12 cellular contexts compared by ENCODE assay signal in the genomic region with DNA sequence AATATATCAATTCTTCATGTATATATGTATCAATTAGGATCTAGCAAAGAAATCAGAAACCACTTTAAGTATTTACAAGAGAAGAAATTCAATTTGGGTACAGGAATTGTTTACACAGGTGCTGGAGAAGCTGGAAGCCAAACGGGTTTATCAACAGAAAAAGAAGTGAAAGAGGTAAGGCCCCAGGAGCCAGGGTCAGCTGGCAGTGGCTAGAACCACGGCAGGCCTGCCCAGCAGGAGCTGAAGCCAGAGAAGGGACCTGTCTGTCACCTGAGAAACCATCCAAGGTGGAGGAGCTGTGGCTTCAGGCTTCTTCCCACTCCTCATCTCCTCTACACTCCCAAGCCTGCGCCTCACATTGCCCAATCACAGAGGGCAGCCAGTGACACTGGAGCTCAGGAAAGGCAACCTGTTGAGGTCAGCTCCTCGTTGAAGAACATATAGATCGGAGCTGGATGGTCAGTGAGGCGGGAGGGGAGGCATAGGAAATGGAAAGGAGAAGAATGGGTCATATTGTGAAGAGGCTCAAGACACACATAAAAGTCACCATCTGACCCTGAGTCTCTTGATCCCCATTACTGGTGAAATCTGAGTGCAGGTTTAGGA.
DNase-seq lines count a peak whose midpoint lies in the region; ATAC-seq and TF ChIP-seq lines count a peak whose summit lies in the region.
"Had no signal": no experiment of that assay in that cellular context is flagged by ENCODE, and none has a peak within 500 bp of the region (broad histone marks: within the 10 kb centered on the region; RNA-seq: fewer than 3 reads in every experiment).

No MANE protein-coding gene starts in this region.

- H3K4me1 Mint-ChIP-seq in CD4-positive, alpha-beta memory T cell = peaks cover 0 to 5% (median 2%) of the 10 kb centered on the region in 4 donors
- H3K4me1 Mint-ChIP-seq in mesothelial cell of epicardium = peaks cover 19% of the 10 kb centered on the region

- H3K9me1 ChIP-seq in IMR-90 (ENCODE audit: insufficient read depth, low read length) = peaks cover 6% of the 10 kb centered on the region

- ATAC-seq in IMR-90 (ENCODE audit: low read depth) = no peak
- ATAC-seq: activated CD8-positive, alpha-beta memory T cell treated with anti-CD3 and anti-CD28 coated beads, Interleukin-2, amount 10 ng/mL, durations not matched to agents 7 days and 5 days had no signal

- H2AFZ ChIP-seq in IMR-90 (replicated peaks; ENCODE audit: low read length, poor library complexity) (peak overlapping the region; percentile 69), mesenchymal stem cell (ENCODE audit: low read depth, low read length) (no peak overlapping the region)

- DNase-seq in CD1c-positive myeloid dendritic cell (ENCODE audit: extremely low spot score) = peak; percentile 15
- no peak for DNase-seq in IMR-90
- DNase-seq in OCI-M1 (lab: John Stamatoyannopoulos, UW) = peak; percentile 66
- DNase-seq in mesenchymal stem cell = no peak
- no peak for DNase-seq in CD4-positive, alpha-beta memory T cell
- DNase-seq in NCI-H524 treated with DMSO at 0.1 percent for 48 hours (lab: John Stamatoyannopoulos, UW) = no peak
- DNase-seq in mesothelial cell of epicardium (ENCODE audit: low spot score in 2 of 2, unreplicated experiment in 2 of 2) = no peak
- DNase-seq in stimulated activated CD4-positive, alpha-beta T cell treated with anti-CD3 and anti-CD28 coated beads, Interleukin-4, amount 100 ng/mL, for 24 hours = no peak
- DNase-seq: activated CD8-positive, alpha-beta memory T cell treated with anti-CD3 and anti-CD28 coated beads, Interleukin-2, amount 10 ng/mL, durations not matched to agents 7 days and 5 days; activated naive CD4-positive, alpha-beta T cell treated with anti-CD3 and anti-CD28 coated beads, Interleukin-2, amount 10 ng/mL, durations not matched to agents 7 days and 5 days; islet precursor cell had no signal

- H3K36me3 Mint-ChIP-seq in CD4-positive, alpha-beta memory T cell = no peaks in the 10 kb centered on the region
- no peaks in the 10 kb centered on the region for H3K36me3 Mint-ChIP-seq in mesothelial cell of epicardium
- H3K36me3 Mint-ChIP-seq: activated naive CD4-positive, alpha-beta T cell treated with anti-CD3 and anti-CD28 coated beads, Interleukin-2, amount 10 ng/mL, durations not matched to agents 7 days and 5 days had no signal

- intact Hi-C loops in IMR-90 (cut with micrococcal nuclease) = no loop called here
- intact Hi-C loops in CD4-positive, alpha-beta memory T cell (cut with micrococcal nuclease) = no loop called here

- TF ChIP-seq POLR2A in IMR-90 (IDR thresholded peaks at IDR 0.05; ENCODE audit: low read depth, low read length) = no peak

- in situ Hi-C loops in IMR-90 (cut with MboI; ENCODE audit: low sequenced_read_pairs) = no loop called here

- no peak overlapping the region for H3K27ac ChIP-seq in IMR-90 (ENCODE audit: insufficient read depth, low read length)
- H3K27ac ChIP-seq in mesenchymal stem cell (ENCODE audit: low read length, poor library complexity, severe bottlenecking) = no peak overlapping the region
- H3K27ac ChIP-seq in CD4-positive, alpha-beta memory T cell (ENCODE audit: low read depth, low read length) = no peak overlapping the region
- H3K27ac ChIP-seq: cardiac muscle cell had no signal

- CTCF ChIA-PET in IMR-90 (lab: Yijun Ruan, JAX) = interaction anchor here (1.1 to 1.6 kb wide), 2 partner anchors 14 to 537 kb away, joined by 4 to 7 read pairs; no protein-coding TSS in a partner anchor
- CTCF ChIA-PET in CD4-positive, alpha-beta memory T cell (lab: Charles Lee; ENCODE audit: partially characterized antibody) = interaction anchor here (1.9 to 3.0 kb wide), 2 partner anchors 13 to 16 kb away, joined by 6 to 12 read pairs; no protein-coding TSS in a partner anchor

- H3K23ac ChIP-seq in IMR-90 (ENCODE audit: low read depth, low read length) (no peak overlapping the region), mesenchymal stem cell (ENCODE audit: low read length in 2 of 2) (no peak overlapping the region)

- TF ChIP-seq RAD21 in IMR-90 (IDR thresholded peaks at IDR 0.05; ENCODE audit: low read length) = no peak

- H3K14ac ChIP-seq in IMR-90 (replicated peaks; ENCODE audit: low read depth, low read length) (no peak overlapping the region), mesenchymal stem cell (ENCODE audit: low read length in 2 of 2) (peak overlapping the region in 1 of 2 experiments; percentile 9)

- no peaks in the 10 kb centered on the region; the same call in 1 of the 2 replicates for H4K20me1 ChIP-seq in IMR-90 (ENCODE audit: insufficient read depth, low read length)

- POLR2A ChIA-PET in IMR-90 (lab: Charles Lee; ENCODE audit: unreplicated experiment) = no interaction called here
- POLR2A ChIA-PET in CD4-positive, alpha-beta memory T cell (lab: Charles Lee; ENCODE audit: partially characterized antibody) = no interaction called here

- H3K79me1 ChIP-seq in IMR-90 (ENCODE audit: low read depth in 1 of 2, low read length in 2 of 2) (no peaks in the 10 kb centered on the region), mesenchymal stem cell (replicated peaks; ENCODE audit: low read length, poor library complexity, severe bottlenecking) (no peaks in the 10 kb centered on the region)

- H2BK20ac ChIP-seq in IMR-90 (ENCODE audit: low read depth, low read length) = peak overlapping the region; percentile 74; the same call in 1 of the 2 replicates

- no peak overlapping the region for H4K5ac ChIP-seq in IMR-90 (ENCODE audit: low read depth, low read length)

- TF ChIP-seq CTCF in IMR-90 (conservative IDR thresholded peaks at IDR 0.05; ENCODE audit: low read depth, low read length) (no peak), mesothelial cell of epicardium (IDR thresholded peaks at IDR 0.05; ENCODE audit: unreplicated experiment) (no peak)

- peak overlapping the region; percentile 4 to 17; a peak in 2 of 4 replicates for H4K8ac ChIP-seq in IMR-90 (ENCODE audit: low read depth in 2 of 2, low read length in 2 of 2)
- H4K8ac ChIP-seq in mesenchymal stem cell (ENCODE audit: low read length) = no peak overlapping the region

- H2AK9ac ChIP-seq in IMR-90 (replicated peaks; ENCODE audit: low read depth, low read length, poor library complexity) = no peak overlapping the region

- H2BK120ac ChIP-seq in IMR-90 (ENCODE audit: low read depth, low read length) (peak overlapping the region; percentile 17; the same call in 1 of the 2 replicates), mesenchymal stem cell (ENCODE audit: low read depth, low read length) (no peak overlapping the region)

- H3K4me3 Mint-ChIP-seq in CD4-positive, alpha-beta memory T cell = no peak overlapping the region
- H3K4me3 Mint-ChIP-seq in mesothelial cell of epicardium = no peak overlapping the region
- H3K4me3 Mint-ChIP-seq: activated CD8-positive, alpha-beta memory T cell treated with anti-CD3 and anti-CD28 coated beads, Interleukin-2, amount 10 ng/mL, durations not matched to agents 7 days and 5 days; activated naive CD4-positive, alpha-beta T cell treated with anti-CD3 and anti-CD28 coated beads, Interleukin-2, amount 10 ng/mL, durations not matched to agents 7 days and 5 days had no signal

- no peaks in the 10 kb centered on the region for H3K36me3 ChIP-seq in IMR-90 (ENCODE audit: control insufficient read depth, insufficient read depth, low read length)
- H3K36me3 ChIP-seq in mesenchymal stem cell (ENCODE audit: control insufficient read depth in 1 of 2, insufficient read depth in 2 of 2, low read depth in 1 of 2, low read length in 2 of 2) = no peaks in the 10 kb centered on the region
- H3K36me3 ChIP-seq in CD4-positive, alpha-beta memory T cell (ENCODE audit: insufficient read depth, low read length) = no peaks in the 10 kb centered on the region
- H3K36me3 ChIP-seq: cardiac muscle cell had no signal

- H3K27me3 ChIP-seq in IMR-90 (ENCODE audit: control insufficient read depth, insufficient read depth, low read length) (no peaks in the 10 kb centered on the region), mesenchymal stem cell (ENCODE audit: control insufficient read depth in 1 of 2, insufficient read depth in 1 of 2, low read length in 2 of 2) (no peaks in the 10 kb centered on the region)
- no peaks in the 10 kb centered on the region for H3K27me3 ChIP-seq in CD4-positive, alpha-beta memory T cell (ENCODE audit: insufficient read depth, low read length)
- H3K27me3 ChIP-seq: cardiac muscle cell had no signal

- H3K9me3 Mint-ChIP-seq in CD4-positive, alpha-beta memory T cell = no peaks in the 10 kb centered on the region
- H3K9me3 Mint-ChIP-seq in mesothelial cell of epicardium = no peaks in the 10 kb centered on the region
- H3K9me3 Mint-ChIP-seq: activated naive CD4-positive, alpha-beta T cell treated with anti-CD3 and anti-CD28 coated beads, Interleukin-2, amount 10 ng/mL, durations not matched to agents 7 days and 5 days had no signal

- peak overlapping the region; percentile 43 for H3K4ac ChIP-seq in IMR-90 (ENCODE audit: low read depth, low read length)
- H3K4ac ChIP-seq in mesenchymal stem cell (ENCODE audit: low read depth in 1 of 2, low read length in 2 of 2) = peak overlapping the region in 1 of 2 experiments; percentile 7

- no peak overlapping the region for H3K56ac ChIP-seq in IMR-90 (ENCODE audit: extremely low read depth, insufficient read depth, low read length)

- WGBS in IMR-90 (ENCODE audit: extremely low coverage in 2 of 2, insufficient read length in 1 of 2), 2 experiments = 62% methylated on average over 2 of the region's 6 CpGs; no CpG with 5 or more reads in 1 of the 2 experiments
- 90% methylated on average over 6 of the region's 6 CpGs for WGBS in mesenchymal stem cell

- BruUV-seq in IMR-90 (replicated peaks; lab: Mats Ljungman, UMichigan) = no TSS peak

- H2BK5ac ChIP-seq in IMR-90 (ENCODE audit: low read depth, low read length, poor library complexity, severe bottlenecking) = no peak overlapping the region
- no peak overlapping the region for H2BK5ac ChIP-seq in mesenchymal stem cell (ENCODE audit: low read depth, low read length, poor library complexity, severe bottlenecking)

- H2AK5ac ChIP-seq in IMR-90 (ENCODE audit: low read depth, low read length) (peak overlapping the region; percentile 80), mesenchymal stem cell (ENCODE audit: low read length, severe bottlenecking) (peak overlapping the region; percentile 63)

- peaks cover 7% of the 10 kb centered on the region for H3K4me1 ChIP-seq in IMR-90 (ENCODE audit: control insufficient read depth, insufficient read depth, low read length)
- peaks cover 4% of the 10 kb centered on the region for H3K4me1 ChIP-seq in mesenchymal stem cell (ENCODE audit: control insufficient read depth, insufficient read depth, low read depth, low read length)
- no peaks in the 10 kb centered on the region for H3K4me1 ChIP-seq in CD4-positive, alpha-beta memory T cell (ENCODE audit: insufficient read depth, low read length)

- H4K91ac ChIP-seq in IMR-90 (ENCODE audit: insufficient read depth, low read depth, low read length) = peak overlapping the region; percentile 33
- H4K91ac ChIP-seq in mesenchymal stem cell (ENCODE audit: low read length) = peak overlapping the region; percentile 70

- H3K18ac ChIP-seq in IMR-90 (ENCODE audit: low read depth, low read length) (no peak overlapping the region), mesenchymal stem cell (ENCODE audit: low read depth in 1 of 2, low read length in 2 of 2) (peak overlapping the region in 1 of 2 experiments; percentile 46)

- peak overlapping the region; percentile 75; the same call in 1 of the 3 replicates for H2BK15ac ChIP-seq in IMR-90 (ENCODE audit: low read depth, low read length)
- H2BK15ac ChIP-seq in mesenchymal stem cell (ENCODE audit: low read depth, poor library complexity, severe bottlenecking) = no peak overlapping the region

- dilution Hi-C loops in IMR-90 (cut with HindIII; ENCODE audit: low sequenced_read_pairs, unreplicated experiment) = loop anchor here (25.0 kb wide), 1 partner anchor 542 kb away; no protein-coding TSS in a partner anchor

- H3K27ac Mint-ChIP-seq in CD4-positive, alpha-beta memory T cell = no peak overlapping the region
- H3K27ac Mint-ChIP-seq in mesothelial cell of epicardium = no peak overlapping the region
- H3K27ac Mint-ChIP-seq: activated CD8-positive, alpha-beta memory T cell treated with anti-CD3 and anti-CD28 coated beads, Interleukin-2, amount 10 ng/mL, durations not matched to agents 7 days and 5 days; activated naive CD4-positive, alpha-beta T cell treated with anti-CD3 and anti-CD28 coated beads, Interleukin-2, amount 10 ng/mL, durations not matched to agents 7 days and 5 days had no signal

- H2BK12ac ChIP-seq in mesenchymal stem cell (ENCODE audit: low read length in 2 of 2) = peak overlapping the region in 1 of 2 experiments; percentile 21

- no peaks in the 10 kb centered on the region for H3K9me3 ChIP-seq in IMR-90 (ENCODE audit: control insufficient read depth, insufficient read depth, low read length)
- H3K9me3 ChIP-seq in mesenchymal stem cell (ENCODE audit: control insufficient read depth, low read length) = no peaks in the 10 kb centered on the region
- H3K9me3 ChIP-seq in CD4-positive, alpha-beta memory T cell (ENCODE audit: control insufficient read depth in 1 of 2, low read length in 2 of 2) = no peaks in the 10 kb centered on the region

- H3K9ac ChIP-seq in IMR-90 (ENCODE audit: low read depth, low read length) = no peak overlapping the region
- H3K9ac ChIP-seq in mesenchymal stem cell (ENCODE audit: low read length) = no peak overlapping the region

- H3K4me2 ChIP-seq in IMR-90 (ENCODE audit: low read depth, low read length) = no peak overlapping the region
- H3K4me2 ChIP-seq in mesenchymal stem cell (ENCODE audit: low read length, poor library complexity, severe bottlenecking) = no peak overlapping the region

- H3K4me3 ChIP-seq in IMR-90 (ENCODE audit: insufficient read depth, low read depth, low read length) = no peak overlapping the region
- no peak overlapping the region for H3K4me3 ChIP-seq in mesenchymal stem cell (ENCODE audit: insufficient read depth in 1 of 2, low read depth in 1 of 2, low read length in 2 of 2)
- H3K4me3 ChIP-seq in CD4-positive, alpha-beta memory T cell (ENCODE audit: low read length in 2 of 2) = no peak overlapping the region
- H3K4me3 ChIP-seq: cardiac muscle cell had no signal

- H3K27me3 Mint-ChIP-seq in CD4-positive, alpha-beta memory T cell = no peaks in the 10 kb centered on the region
- peaks cover 3% of the 10 kb centered on the region for H3K27me3 Mint-ChIP-seq in mesothelial cell of epicardium (ENCODE audit: low read depth)
- H3K27me3 Mint-ChIP-seq: activated CD8-positive, alpha-beta memory T cell treated with anti-CD3 and anti-CD28 coated beads, Interleukin-2, amount 10 ng/mL, durations not matched to agents 7 days and 5 days; activated naive CD4-positive, alpha-beta T cell treated with anti-CD3 and anti-CD28 coated beads, Interleukin-2, amount 10 ng/mL, durations not matched to agents 7 days and 5 days had no signal

Comparison
In these comparisons a context has a peak if more than half of its experiments do, and no peak if none do; other contexts are left out.
1. DNase-seq: peak in CD1c-positive myeloid dendritic cell (single experiment) and OCI-M1 (single experiment); none in IMR-90 (single experiment), mesenchymal stem cell (single experiment), CD4-positive, alpha-beta memory T cell (0 of 5), NCI-H524 treated with DMSO at 0.1 percent for 48 hours (single experiment), mesothelial cell of epicardium (0 of 2) and stimulated activated CD4-positive, alpha-beta T cell treated with anti-CD3 and anti-CD28 coated beads, Interleukin-4, amount 100 ng/mL, for 24 hours (single experiment).